Comparison of ENCODE assay signal across 19 cellular contexts in the genomic region with DNA sequence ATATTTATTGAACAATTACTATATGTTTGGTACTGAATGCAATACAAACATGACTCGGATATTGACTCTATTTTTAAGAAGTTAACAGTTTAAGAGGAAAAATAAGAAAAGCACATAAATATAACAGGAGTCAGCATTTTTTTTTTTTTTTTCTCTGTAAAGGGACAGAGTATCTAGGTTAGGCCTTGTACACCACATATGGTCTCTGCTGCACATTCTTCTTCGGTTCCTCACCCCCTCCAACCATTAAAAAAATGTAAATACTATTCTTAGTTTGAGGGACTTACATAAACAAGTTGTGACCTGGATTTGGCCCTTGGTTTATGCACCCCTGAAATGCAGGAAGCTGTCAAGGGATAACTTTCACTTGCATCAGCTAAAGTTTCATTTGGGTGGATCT. TPM values are rescaled to one million over a fixed set of nuclear protein-coding genes. Genes with fewer than 3 reads are reported as not detected.
A peak's percentile ranks its signal among the peaks of the same experiment; 100 is the strongest.
DNase-seq lines count a peak whose midpoint lies in the region; ATAC-seq, FAIRE-seq and TF ChIP-seq lines count a peak whose summit lies in the region.
"Had no signal": no experiment of that assay in that cellular context is flagged by ENCODE, and none has a peak within 500 bp of the region (broad histone marks: within the 10 kb centered on the region; RNA-seq: fewer than 3 reads in every experiment).

No MANE protein-coding gene starts in this region.

- FAIRE-seq in small intestine (lab: Jason Lieb, UNC) = no peak
- FAIRE-seq: H54 had no signal

- peak overlapping the region; percentile 18 for H3K4me2 ChIP-seq in fibroblast of lung (ENCODE audit: extremely low read depth, insufficient read depth, low read length)

- peak; percentile 91 for DNase-seq in EL
- peak; percentile 57 to 75 for DNase-seq in SJSA1 (ENCODE audit: low read depth in 1 of 2, low spot score in 2 of 2)
- DNase-seq in fibroblast of lung (ENCODE audit: low read depth in 2 of 2) = peak; percentile 88 to 96
- DNase-seq in non-pigmented ciliary epithelial cell (ENCODE audit: low read depth) = peak; percentile 88
- DNase-seq in SKM-1 treated with dmso at 0.1 percent for 144 hours (lab: John Stamatoyannopoulos, UW; ENCODE audit: unreplicated experiment) = no peak
- DNase-seq in small intestine = no peak
- DNase-seq in BE2C = no peak
- DNase-seq: activated CD4-positive, alpha-beta T cell treated with anti-CD3 and anti-CD28 coated beads, Interleukin-2, amount 50 U/mL, for 48 hours; activated naive CD4-positive, alpha-beta T cell treated with anti-CD3 and anti-CD28 coated beads, Interleukin-2, amount 10 ng/mL, durations not matched to agents 7 days and 5 days; body of pancreas; esophagus squamous epithelium; NCI-H1417 treated with DMSO at 0.1 percent for 48 hours; spleen; thyroid gland had no signal

- no peaks in the 10 kb centered on the region for H3K36me3 ChIP-seq in SJSA1
- no peaks in the 10 kb centered on the region for H3K36me3 ChIP-seq in fibroblast of lung (ENCODE audit: control insufficient read depth, insufficient read depth, low read length)
- H3K36me3 ChIP-seq in small intestine (ENCODE audit: control insufficient read depth in 2 of 2, insufficient read depth in 2 of 2, low read length in 2 of 2) = no peaks in the 10 kb centered on the region
- H3K36me3 ChIP-seq in BE2C = no peaks in the 10 kb centered on the region
- H3K36me3 ChIP-seq: esophagus squamous epithelium, spleen, thyroid gland had no signal

- peaks cover 2% of the 10 kb centered on the region for H3K79me2 ChIP-seq in fibroblast of lung (ENCODE audit: control insufficient read depth, insufficient read depth, low read length)
- H3K79me2 ChIP-seq: parathyroid adenoma had no signal

- no peaks in the 10 kb centered on the region for H4K20me1 ChIP-seq in fibroblast of lung (ENCODE audit: control insufficient read depth, extremely low read depth, insufficient read depth, low read length)

- no peak overlapping the region for H2AFZ ChIP-seq in fibroblast of lung (ENCODE audit: low read length)
- H2AFZ ChIP-seq: parathyroid adenoma had no signal

- H3K9ac ChIP-seq in fibroblast of lung (ENCODE audit: insufficient read depth, low read length) = no peak overlapping the region
- H3K9ac ChIP-seq: parathyroid adenoma had no signal

- no peak overlapping the region for H3K4me3 ChIP-seq in SJSA1
- no peak overlapping the region for H3K4me3 ChIP-seq in fibroblast of lung (replicated peaks in 1 of 4; ENCODE audit: control extremely low read depth in 1 of 4, insufficient read depth in 1 of 4, low read depth in 3 of 4, low read length in 4 of 4)
- no peak overlapping the region for H3K4me3 ChIP-seq in small intestine (ENCODE audit: low read depth in 1 of 2, low read length in 2 of 2)
- no peak overlapping the region for H3K4me3 ChIP-seq in BE2C (ENCODE audit: low read depth, low read length)
- H3K4me3 ChIP-seq: body of pancreas, esophagus squamous epithelium, spleen, thyroid gland had no signal

- peaks cover 37% of the 10 kb centered on the region for H3K4me1 ChIP-seq in SJSA1 (replicated peaks)
- peaks cover 48% of the 10 kb centered on the region for H3K4me1 ChIP-seq in fibroblast of lung (ENCODE audit: control insufficient read depth, extremely low read depth, insufficient read depth, low read length)
- peaks cover 0 to 3% of the 10 kb centered on the region in 2 donors for H3K4me1 ChIP-seq in small intestine (ENCODE audit: control insufficient read depth in 2 of 2, insufficient read depth in 1 of 2, low read depth in 1 of 2, low read length in 1 of 2)
- no peaks in the 10 kb centered on the region; the same call in 1 of the 2 replicates for H3K4me1 ChIP-seq in BE2C
- H3K4me1 ChIP-seq: body of pancreas, parathyroid adenoma had no signal

- TF ChIP-seq CTCF in fibroblast of lung (conservative IDR thresholded peaks at IDR 0.05 in 1 of 2, IDR thresholded peaks at IDR 0.05 in 1 of 2; ENCODE audit: low read depth in 1 of 2, low read length in 2 of 2) = no peak
- TF ChIP-seq CTCF in BE2C (IDR thresholded peaks at IDR 0.05; ENCODE audit: low read depth, low read length) = no peak

- WGBS in small intestine, 3 donors = 61 to 86% (median 69%) methylated on average over 2 of the region's 2 CpGs

- peak overlapping the region; percentile 63 for H3K27ac ChIP-seq in SJSA1
- H3K27ac ChIP-seq in fibroblast of lung (ENCODE audit: insufficient read depth, low read length) = peak overlapping the region; percentile 59
- H3K27ac ChIP-seq in small intestine (ENCODE audit: low read depth in 1 of 2, low read length in 1 of 2) = no peak overlapping the region
- H3K27ac ChIP-seq: body of pancreas, C4-2B, parathyroid adenoma, RWPE1, thyroid gland had no signal

- ATAC-seq in HG02840 (IDR thresholded peaks at IDR 0.05; ENCODE audit: low FRiP score, unreplicated experiment) = no peak
- ATAC-seq: body of pancreas had no signal

- H3K27me3 ChIP-seq in SJSA1 (replicated peaks) (no peaks in the 10 kb centered on the region), fibroblast of lung (ENCODE audit: control insufficient read depth, insufficient read depth, low read length) (no peaks in the 10 kb centered on the region), small intestine (ENCODE audit: control insufficient read depth in 2 of 2, insufficient read depth in 2 of 2, low read length in 2 of 2) (no peaks in the 10 kb centered on the region), BE2C (no peaks in the 10 kb centered on the region)
- H3K27me3 ChIP-seq: body of pancreas, esophagus squamous epithelium, spleen, thyroid gland had no signal

- H3K9me3 ChIP-seq in SJSA1 (replicated peaks) (no peaks in the 10 kb centered on the region), fibroblast of lung (ENCODE audit: control insufficient read depth, insufficient read depth, low read depth, low read length) (no peaks in the 10 kb centered on the region), small intestine (ENCODE audit: control insufficient read depth, low read depth) (no peaks in the 10 kb centered on the region), BE2C (no peaks in the 10 kb centered on the region)
- H3K9me3 ChIP-seq: body of pancreas, esophagus squamous epithelium, spleen, thyroid gland had no signal

RNA-seq across cellular contexts. Expression of a gene that starts 40.3 kb away (rescaled TPM):
- 88.1 and 92.8 TPM in 2 replicates for total RNA-seq in SJSA1 (2014; rRNA removed; shearing (Covaris generic))
- total RNA-seq in fibroblast of lung = 62.6 and 66.3 TPM in 2 replicates
- polyA plus RNA-seq in fibroblast of lung (75.8 and 84.1 TPM in 2 replicates), small intestine (100 to 1,000 TPM in 1 of 3 donors, 10 to 100 TPM in 2; 41.2 to 110 (median 50.0) TPM)
- polyA plus RNA-seq in fibroblast of lung (2012) = 94.4 and 98.6 TPM in 2 replicates
- 158 and 188 TPM in 2 replicates for polyA minus RNA-seq in fibroblast of lung (ENCODE audit: low replicate concordance)
- polyA plus RNA-seq in BE2C (2012; ENCODE audit: insufficient read depth, insufficient read length, low read depth) = 36.8 TPM

Comparison
In these comparisons a context has a peak if more than half of its experiments do, and no peak if none do; other contexts are left out.
1. DNase-seq: peak in EL (single experiment), SJSA1 (2 of 2), fibroblast of lung (2 of 2) and non-pigmented ciliary epithelial cell (single experiment); none in SKM-1 treated with dmso at 0.1 percent for 144 hours (single experiment), small intestine (single experiment) and BE2C (single experiment).
2. H3K27ac ChIP-seq: peak in SJSA1 (single experiment) and fibroblast of lung (single experiment); none in small intestine (0 of 2).